Comparison of ENCODE assay signal across 13 cellular contexts in genomic region chr19:2337329-2337707, GRCh38. TPM values are rescaled to one million over a fixed set of nuclear protein-coding genes. Genes with fewer than 3 reads are reported as not detected.
DNase-seq lines count a peak whose midpoint lies in the region; ATAC-seq and TF ChIP-seq lines count a peak whose summit lies in the region.
"Had no signal": no experiment of that assay in that cellular context is flagged by ENCODE, and none has a peak within 500 bp of the region (broad histone marks: within the 10 kb centered on the region; RNA-seq: fewer than 3 reads in every experiment).

No MANE protein-coding gene starts in this region.

- 0 out of 2 replicates have a peak, but pooled peaks cover 1% of the 10 kb centered on the region for H3K36me3 ChIP-seq in H7 (replicated peaks; ENCODE audit: control insufficient read depth, insufficient read depth, low read length)
- peaks cover 0 to 19% of the 10 kb centered on the region in 2 donors for H3K36me3 ChIP-seq in adrenal gland (replicated peaks in 1 of 2)

- no peaks in the 10 kb centered on the region for H3K9me3 ChIP-seq in adrenal gland (replicated peaks in 1 of 3)
- H3K9me3 ChIP-seq: HAP-1, SJSA1 had no signal

- H3K27me3 ChIP-seq in H7 (ENCODE audit: control insufficient read depth, insufficient read depth, low read length) (no peaks in the 10 kb centered on the region), adrenal gland (no peaks in the 10 kb centered on the region)
- H3K27me3 ChIP-seq: SJSA1 had no signal

- peaks cover 22% of the 10 kb centered on the region for H3K9me3 Mint-ChIP-seq in glutamatergic neuron (ENCODE audit: unreplicated experiment)

- peaks cover 11% of the 10 kb centered on the region for H3K36me3 Mint-ChIP-seq in glutamatergic neuron (ENCODE audit: unreplicated experiment)

- H3K27me3 Mint-ChIP-seq in glutamatergic neuron (ENCODE audit: unreplicated experiment), result peaks cover 19% of the 10 kb centered on the region

- no peaks in the 10 kb centered on the region for H3K4me1 ChIP-seq in adrenal gland (replicated peaks in 1 of 2)
- H3K4me1 ChIP-seq: HAP-1, SJSA1 had no signal

- H3K27ac Mint-ChIP-seq in glutamatergic neuron (ENCODE audit: unreplicated experiment), result peak overlapping the region; percentile 64
- H3K27ac Mint-ChIP-seq: activated T-cell treated with anti-CD3 and anti-CD28 coated beads, Interleukin-2, amount 50 U/mL, for 72 hours had no signal

- no peak overlapping the region for H3K4me3 ChIP-seq in H7 (ENCODE audit: insufficient read depth, low read depth, low read length)
- no peak overlapping the region for H3K4me3 ChIP-seq in adrenal gland
- no peak overlapping the region for H3K4me3 ChIP-seq in retinal pigment epithelial cell (ENCODE audit: low read length)
- H3K4me3 ChIP-seq: HAP-1, SJSA1 had no signal

- peaks cover 20% of the 10 kb centered on the region for H3K4me1 Mint-ChIP-seq in glutamatergic neuron (ENCODE audit: low read depth, unreplicated experiment)

- DNase-seq in H7 (peak; percentile 94), adrenal gland (peak in 4 of 7 donors; percentile 26 to 83 (median 44)), glutamatergic neuron (peak; percentile 86), retinal pigment epithelial cell (ENCODE audit: low read depth) (peak; percentile 82), GF-D8 (lab: John Stamatoyannopoulos, UW) (no peak)
- DNase-seq: activated T-cell treated with anti-CD3 and anti-CD28 coated beads, Interleukin-2, amount 50 U/mL, for 72 hours; Kasumi-1 had no signal

- peak in 1 of 6 experiments; percentile 19 for TF ChIP-seq CTCF in adrenal gland (IDR thresholded peaks at IDR 0.05)
- TF ChIP-seq CTCF in glutamatergic neuron (IDR thresholded peaks at IDR 0.05; ENCODE audit: partially characterized antibody, unreplicated experiment), result peak; percentile 67
- peak; percentile 57 for TF ChIP-seq CTCF in retinal pigment epithelial cell (conservative IDR thresholded peaks at IDR 0.05; ENCODE audit: low read depth, low read length)

- intact Hi-C loops in adrenal gland (cut with DNase I), result no loop called here

- no peak overlapping the region for H3K27ac ChIP-seq in adrenal gland
- H3K27ac ChIP-seq: SJSA1 had no signal

- H3K4me3 Mint-ChIP-seq in glutamatergic neuron (ENCODE audit: unreplicated experiment), result no peak overlapping the region
- H3K4me3 Mint-ChIP-seq: activated T-cell treated with anti-CD3 and anti-CD28 coated beads, Interleukin-2, amount 50 U/mL, for 72 hours had no signal

- no peak for TF ChIP-seq POLR2A in adrenal gland (IDR thresholded peaks at IDR 0.05)

- WGBS in adrenal gland, 4 donors, result 68 to 89% (median 79%) methylated on average over 3 to 19 of the region's 19 CpGs

- ATAC-seq in GM19467 (IDR thresholded peaks at IDR 0.05; ENCODE audit: unreplicated experiment) (no peak), GM21723 (IDR thresholded peaks at IDR 0.05; ENCODE audit: unreplicated experiment) (no peak), GM18873 (IDR thresholded peaks at IDR 0.05; ENCODE audit: low FRiP score, unreplicated experiment) (no peak)
- ATAC-seq: activated T-cell treated with anti-CD3 and anti-CD28 coated beads, Interleukin-2, amount 50 U/mL, for 72 hours had no signal

RNA-seq across cellular contexts. Expression of gene SPPL2B, which starts 8.8 kb away (rescaled TPM):
- 65.9 and 75.3 TPM in 2 replicates for total RNA-seq in H7 (2014; rRNA removed; shearing (Covaris generic))
- total RNA-seq in adrenal gland (10 to 100 TPM; 18.7 to 71.0 (median 31.6) TPM), glutamatergic neuron (ENCODE audit: unreplicated experiment) (166 TPM)
- 100 to 1,000 TPM in 1 of 3 donors, 10 to 100 TPM in 1, 1 to 10 TPM in 1; 3.9 to 208 (median 72.9) TPM for polyA plus RNA-seq in adrenal gland

RNA-seq across cellular contexts. Expression of gene LSM7, which starts 8.9 kb away (rescaled TPM):
- 320 and 421 TPM in 2 replicates for total RNA-seq in H7 (2014; rRNA removed; shearing (Covaris generic))
- total RNA-seq in adrenal gland (100 to 1,000 TPM in 3 of 8 donors, 10 to 100 TPM in 5; 50.5 to 122 (median 67.5) TPM), glutamatergic neuron (ENCODE audit: unreplicated experiment) (105 TPM)
- 100 to 1,000 TPM in 2 of 3 donors, 10 to 100 TPM in 1; 24.1 to 355 (median 341) TPM for polyA plus RNA-seq in adrenal gland

RNA-seq across cellular contexts. Expression of gene TMPRSS9, which starts 22.7 kb away (rescaled TPM):
- total RNA-seq in H7 (2014; rRNA removed; shearing (Covaris generic)), result 0.48 TPM in 1 of 2 replicates, not detected in the other
- 1 to 10 TPM in 5 of 8 donors, under 1 TPM in 3; 0.32 to 1.7 (median 1.3) TPM for total RNA-seq in adrenal gland
- under 1 TPM; 0.37 to 0.81 (median 0.40) TPM for polyA plus RNA-seq in adrenal gland
- total RNA-seq in glutamatergic neuron (ENCODE audit: unreplicated experiment), result 0.29 TPM
- total RNA-seq: posterior vena cava, SJSA1 had no signal

RNA-seq across cellular contexts. Expression of gene LINGO3, which starts 29.4 kb away (rescaled TPM):
- total RNA-seq in H7 (2014; rRNA removed; shearing (Covaris generic)), result 1.1 and 2.7 TPM in 2 replicates
- under 1 TPM in 1 of 8 donors, not detected in 7; 0.11 TPM for total RNA-seq in adrenal gland
- polyA plus RNA-seq in adrenal gland, result not detected
- total RNA-seq in glutamatergic neuron (ENCODE audit: unreplicated experiment), result 0.25 TPM
- total RNA-seq: activated T-cell treated with anti-CD3 and anti-CD28 coated beads, Interleukin-2, amount 50 U/mL, for 72 hours; SJSA1 had no signal

RNA-seq across cellular contexts. Expression of gene PEAK3, which starts 55.3 kb away (rescaled TPM):
- total RNA-seq in H7 (2014; rRNA removed; shearing (Covaris generic)), result not detected in 2 replicates
- total RNA-seq in adrenal gland, result 1 to 10 TPM in 6 of 8 donors, under 1 TPM in 2; 0.43 to 3.2 (median 1.5) TPM
- under 1 TPM; 0.05 to 0.56 (median 0.27) TPM for polyA plus RNA-seq in adrenal gland
- not detected for total RNA-seq in glutamatergic neuron (ENCODE audit: unreplicated experiment)
- total RNA-seq: SJSA1 had no signal
